ENCODE assay signal across 18 cellular contexts in the genomic region with DNA sequence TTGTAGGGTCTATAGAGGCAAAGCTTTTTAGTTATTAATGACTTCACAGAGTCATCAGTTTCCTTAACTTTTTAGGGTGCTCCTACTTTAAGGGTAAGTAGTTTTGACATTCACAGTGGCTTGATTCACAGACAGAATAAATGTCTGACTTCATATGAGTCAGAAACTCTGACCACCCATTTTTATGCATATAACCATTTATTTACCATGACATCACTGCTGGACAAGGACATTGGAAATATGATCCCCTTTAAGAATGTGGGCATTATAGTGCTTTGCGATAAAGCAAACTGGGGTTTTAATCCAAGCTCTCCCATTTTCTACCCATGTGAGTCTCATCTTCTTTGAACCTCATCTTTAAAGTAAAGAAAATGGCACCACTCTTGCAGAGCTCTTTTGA.
DNase-seq lines count a peak whose midpoint lies in the region; ATAC-seq, FAIRE-seq and TF ChIP-seq lines count a peak whose summit lies in the region.
"Had no signal": no experiment of that assay in that cellular context is flagged by ENCODE, and none has a peak within 500 bp of the region (broad histone marks: within the 10 kb centered on the region; RNA-seq: fewer than 3 reads in every experiment).

No MANE protein-coding gene starts in this region.

- H3K36me3 ChIP-seq in RWPE2 (ENCODE audit: low read depth): no peaks in the 10 kb centered on the region
- H3K36me3 ChIP-seq in esophagus muscularis mucosa: no peaks in the 10 kb centered on the region
- H3K36me3 ChIP-seq: esophagus squamous epithelium, transverse colon had no signal

- H3K27me3 ChIP-seq in RWPE2 (ENCODE audit: insufficient read depth, poor library complexity, severe bottlenecking) (no peaks in the 10 kb centered on the region), esophagus muscularis mucosa (no peaks in the 10 kb centered on the region)
- H3K27me3 ChIP-seq: esophagus squamous epithelium, transverse colon had no signal

- WGBS in esophagus muscularis mucosa: 91% methylated on average over 1 of the region's 1 CpG

- H3K4me3 ChIP-seq in RWPE2 (ENCODE audit: severe bottlenecking) (no peak overlapping the region), esophagus muscularis mucosa (no peak overlapping the region)
- H3K4me3 ChIP-seq: esophagus squamous epithelium, transverse colon had no signal

- no peak for TF ChIP-seq POLR2A in esophagus muscularis mucosa (IDR thresholded peaks at IDR 0.05; ENCODE audit: low read depth)

- ATAC-seq in RWPE2 (ENCODE audit: low read depth): peak; percentile 69
- ATAC-seq: stimulated activated naive CD8-positive, alpha-beta T cell treated with anti-CD3 and anti-CD28 coated beads, Interleukin-15, Interleukin-2, amounts not matched to agents 100 U/mL and 50 U/mL, for 24 hours had no signal

- H3K27ac ChIP-seq in RWPE2 (ENCODE audit: poor library complexity, severe bottlenecking) (peak overlapping the region; percentile 2), esophagus muscularis mucosa (replicated peaks in 1 of 4) (no peak overlapping the region)
- H3K27ac ChIP-seq: esophagus squamous epithelium, transverse colon had no signal

- H3K4me1 ChIP-seq in RWPE2 (ENCODE audit: insufficient read depth, poor library complexity, severe bottlenecking) (peaks cover 9% of the 10 kb centered on the region), esophagus muscularis mucosa (no peaks in the 10 kb centered on the region)
- H3K4me1 ChIP-seq: esophagus squamous epithelium, transverse colon had no signal

- H3K9me3 ChIP-seq in RWPE2 (ENCODE audit: severe bottlenecking) (no peaks in the 10 kb centered on the region), esophagus muscularis mucosa (no peaks in the 10 kb centered on the region)
- H3K9me3 ChIP-seq: esophagus squamous epithelium, transverse colon had no signal

- peak; percentile 37 for DNase-seq in NCI-H748 (lab: John Stamatoyannopoulos, UW; ENCODE audit: unreplicated experiment)
- DNase-seq in NCI-H748 treated with DMSO at 0.1 percent for 48 hours (lab: John Stamatoyannopoulos, UW): no peak
- no peak for DNase-seq in RWPE2 (ENCODE audit: low spot score)
- DNase-seq in fibroblast of gingiva (ENCODE audit: low read depth): peak; percentile 25
- DNase-seq in urothelium cell line (ENCODE audit: low spot score): peak; percentile 4
- DNase-seq in NCI-H1436 (lab: John Stamatoyannopoulos, UW): no peak
- no peak for DNase-seq in NCI-H187 (lab: John Stamatoyannopoulos, UW)
- DNase-seq in esophagus muscularis mucosa (ENCODE audit: extremely low spot score): no peak
- DNase-seq: 8988T; activated CD4-positive, alpha-beta T cell treated with anti-CD3 and anti-CD28 coated beads, Interleukin-2, amount 50 U/mL, for 4 hours; activated naive CD4-positive, alpha-beta T cell treated with Interleukin-2 at 50 U/mL for 16 hours; DMS153; esophagus squamous epithelium; NCI-H1694 treated with DMSO at 0.1 percent for 48 hours; NCI-H524; stimulated activated CD4-positive, alpha-beta T cell treated with anti-CD3 and anti-CD28 coated beads, Interleukin-15, amount 100 ng/mL, for 24 hours; stimulated activated naive CD8-positive, alpha-beta T cell treated with anti-CD3 and anti-CD28 coated beads, Interleukin-15, Interleukin-2, amounts not matched to agents 100 U/mL and 50 U/mL, for 24 hours; transverse colon had no signal

- FAIRE-seq in urothelium cell line (lab: Jason Lieb, UNC): no peak

- no peak for TF ChIP-seq EP300 in esophagus muscularis mucosa (IDR thresholded peaks at IDR 0.05)

- TF ChIP-seq CTCF in RWPE2 (IDR thresholded peaks at IDR 0.05; ENCODE audit: poor library complexity, severe bottlenecking): no peak
- no peak for TF ChIP-seq CTCF in esophagus muscularis mucosa (IDR thresholded peaks at IDR 0.05)

- intact Hi-C loops in esophagus muscularis mucosa (cut with DNase I): no loop called here

Comparison
In these comparisons a context has a peak if more than half of its experiments do, and no peak if none do; other contexts are left out.
1. DNase-seq: peak in NCI-H748 (single experiment), fibroblast of gingiva (single experiment) and urothelium cell line (single experiment); none in NCI-H748 treated with DMSO at 0.1 percent for 48 hours (single experiment), RWPE2 (single experiment), NCI-H1436 (single experiment), NCI-H187 (0 of 2) and esophagus muscularis mucosa (single experiment).